Comparison of ENCODE assay signal across 1 cellular context in genomic region chr12:115916910-115917668, GRCh38.
TF ChIP-seq lines count a peak whose summit lies in the region.

No MANE protein-coding gene starts in this region.

TF ChIP-seq in HepG2, 621 proteins besides CTCF, POLR2A, EP300 and RAD21 (continued from another document and continues in another):
- TF ChIP-seq REST (IDR thresholded peaks at IDR 0.05; ENCODE audit: borderline replicate concordance in 1 of 2, low read depth in 1 of 2, low read length in 2 of 2) (no peak), ESRRA (CRISPR knock-in tag; IDR thresholded peaks at IDR 0.05; ENCODE audit: low read depth) (no peak), ZNF713 (CRISPR knock-in tag; IDR thresholded peaks at IDR 0.05) (no peak), KDM5B (CRISPR knock-in tag; IDR thresholded peaks at IDR 0.05; ENCODE audit: borderline replicate concordance) (peak; percentile 69; the same call in 1 of the 2 replicates), SPEN (CRISPR knock-in tag; IDR thresholded peaks at IDR 0.05; ENCODE audit: low read depth) (peak; percentile 54; the same call in 1 of the 2 replicates), NFKBIZ (CRISPR knock-in tag; IDR thresholded peaks at IDR 0.05) (no peak), SCMH1 (CRISPR knock-in tag; IDR thresholded peaks at IDR 0.05; ENCODE audit: borderline replicate concordance) (no peak), ZBTB20 (CRISPR knock-in tag; IDR thresholded peaks at IDR 0.05; ENCODE audit: borderline replicate concordance, low read depth) (no peak), CENPX (CRISPR knock-in tag; IDR thresholded peaks at IDR 0.05) (no peak), TBX2 (CRISPR knock-in tag; IDR thresholded peaks at IDR 0.05; ENCODE audit: borderline replicate concordance) (peak; percentile 41; the same call in 1 of the 2 replicates), THAP8 (CRISPR knock-in tag; IDR thresholded peaks at IDR 0.05; ENCODE audit: borderline replicate concordance) (no peak), ZNF703 (CRISPR knock-in tag; IDR thresholded peaks at IDR 0.05; ENCODE audit: borderline replicate concordance) (no peak), EEA1 (CRISPR knock-in tag; IDR thresholded peaks at IDR 0.05; ENCODE audit: borderline replicate concordance) (no peak), HMGXB4 (CRISPR knock-in tag; IDR thresholded peaks at IDR 0.05; ENCODE audit: borderline replicate concordance in 1 of 2, low read depth in 1 of 2) (peak; percentile 32 to 54; a peak in 1 of 4 replicates), PREB (CRISPR knock-in tag; IDR thresholded peaks at IDR 0.05) (no peak), CHD4 (IDR thresholded peaks at IDR 0.05; ENCODE audit: borderline replicate concordance, low read length) (no peak), ZNF44 (CRISPR knock-in tag; IDR thresholded peaks at IDR 0.05) (no peak), ZNF546 (CRISPR knock-in tag; conservative IDR thresholded peaks at IDR 0.05) (no peak), MAZ (IDR thresholded peaks at IDR 0.05; ENCODE audit: borderline replicate concordance, low read depth, low read length) (no peak), MAZ (CRISPR knock-in tag; IDR thresholded peaks at IDR 0.05; ENCODE audit: low read depth) (0 out of 2 replicates have a peak, but pooled peaks have one; percentile 35), MEF2D (CRISPR knock-in tag; IDR thresholded peaks at IDR 0.05) (no peak), ZBTB7A (CRISPR knock-in tag; IDR thresholded peaks at IDR 0.05) (no peak), ZNF543 (CRISPR knock-in tag; IDR thresholded peaks at IDR 0.05) (no peak), ZNF282 (IDR thresholded peaks at IDR 0.05; ENCODE audit: partially characterized antibody) (no peak), ZBTB10 (CRISPR knock-in tag; IDR thresholded peaks at IDR 0.05; ENCODE audit: borderline replicate concordance) (no peak), HOXA5 (CRISPR knock-in tag; IDR thresholded peaks at IDR 0.05) (no peak), NCOR1 (IDR thresholded peaks at IDR 0.05; ENCODE audit: borderline replicate concordance, low read length) (no peak), ZBTB14 (CRISPR knock-in tag; IDR thresholded peaks at IDR 0.05) (no peak), PRDM15 (CRISPR knock-in tag; IDR thresholded peaks at IDR 0.05) (no peak), STAG1 (CRISPR knock-in tag; IDR thresholded peaks at IDR 0.05) (peak; percentile 93), ZNF879 (CRISPR knock-in tag; IDR thresholded peaks at IDR 0.05) (no peak), PRDM10 (CRISPR knock-in tag; IDR thresholded peaks at IDR 0.05; ENCODE audit: low read depth) (no peak), TARDBP (CRISPR knock-in tag; IDR thresholded peaks at IDR 0.05) (no peak), TSC22D2 (CRISPR knock-in tag; IDR thresholded peaks at IDR 0.05; ENCODE audit: borderline replicate concordance) (no peak), NR0B2 (CRISPR knock-in tag; IDR thresholded peaks at IDR 0.05) (0 out of 2 replicates have a peak, but pooled peaks have one; percentile 35), ZUFSP (CRISPR knock-in tag; IDR thresholded peaks at IDR 0.05; ENCODE audit: borderline replicate concordance) (no peak), CCDC6 (CRISPR knock-in tag; IDR thresholded peaks at IDR 0.05) (no peak), ZFP82 (CRISPR knock-in tag; IDR thresholded peaks at IDR 0.05; ENCODE audit: borderline replicate concordance) (no peak), ZNF510 (CRISPR knock-in tag; IDR thresholded peaks at IDR 0.05; ENCODE audit: low read depth) (no peak)
